In the genomic region with DNA sequence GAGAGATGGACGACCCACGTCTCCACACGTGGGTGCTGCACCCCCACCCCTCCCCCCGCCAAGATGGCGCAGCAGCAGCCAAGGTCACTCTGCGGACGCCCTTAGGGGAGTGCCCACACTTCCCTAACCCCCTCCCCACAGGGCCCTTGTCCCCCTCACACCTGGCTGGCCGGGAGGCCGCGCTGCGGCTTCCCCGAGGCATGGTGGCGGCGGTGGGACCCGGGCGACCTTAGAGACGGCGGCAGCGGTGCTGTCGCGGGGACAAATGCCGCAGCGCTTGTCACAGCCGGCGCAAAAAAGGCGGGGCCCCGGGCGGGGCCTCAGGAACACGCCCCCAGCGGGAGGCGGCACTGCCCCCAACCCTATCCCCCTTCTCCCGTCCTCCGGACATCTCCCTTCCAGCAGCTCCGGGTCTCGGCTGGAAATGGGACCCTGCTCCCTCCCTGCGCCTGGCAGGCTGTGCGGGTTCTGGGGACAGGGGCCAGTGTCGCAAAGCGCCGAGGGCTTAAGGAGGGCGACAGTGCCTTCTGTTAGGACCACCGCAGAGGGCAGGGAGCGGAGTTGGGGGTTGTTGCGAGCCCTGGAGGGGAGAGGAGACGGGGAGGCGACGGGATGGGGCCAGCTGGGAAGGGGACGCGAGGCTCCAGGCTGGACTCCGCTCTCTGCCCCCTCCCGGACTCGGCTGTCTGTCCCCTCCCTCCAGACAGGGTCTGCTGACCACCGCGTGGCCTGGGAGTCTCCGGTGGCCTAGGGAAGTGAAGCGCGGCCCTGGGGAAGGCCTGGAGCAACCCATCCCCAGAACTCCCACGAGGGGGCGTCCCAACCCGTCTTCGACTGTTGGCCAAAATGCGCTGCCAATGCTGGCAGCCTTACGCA, we compare ENCODE assay signal across 8 cellular contexts. TPM values are rescaled to one million over a fixed set of nuclear protein-coding genes. Genes with fewer than 3 reads are reported as not detected.
DNase-seq lines count a peak whose midpoint lies in the region; ATAC-seq and TF ChIP-seq lines count a peak whose summit lies in the region.

A gene (minus strand): TSS at position 300 of the 876 bp plus-strand sequence. CDS start 98 bp downstream, at position 202.

- H3K9me3 Mint-ChIP-seq in activated CD8-positive, alpha-beta T cell treated with anti-CD3 and anti-CD28 coated beads for 36 hours = no peaks in the 10 kb centered on the region
- H3K9me3 Mint-ChIP-seq in memory B cell = no peaks in the 10 kb centered on the region

- H3K4me1 Mint-ChIP-seq in activated CD8-positive, alpha-beta T cell treated with anti-CD3 and anti-CD28 coated beads for 36 hours (ENCODE audit: low read depth) = peaks cover 41% of the 10 kb centered on the region
- H3K4me1 Mint-ChIP-seq in memory B cell = peaks cover 43% of the 10 kb centered on the region

- intact Hi-C loops in activated CD8-positive, alpha-beta T cell treated with anti-CD3 and anti-CD28 coated beads for 36 hours (cut with micrococcal nuclease) = loop anchor here (5.0 kb wide), 1 partner anchor 79 kb away; no protein-coding TSS in a partner anchor

- H3K27me3 Mint-ChIP-seq in activated CD8-positive, alpha-beta T cell treated with anti-CD3 and anti-CD28 coated beads for 36 hours = no peaks in the 10 kb centered on the region
- H3K27me3 Mint-ChIP-seq in memory B cell = no peaks in the 10 kb centered on the region

- CTCF ChIA-PET in activated CD8-positive, alpha-beta T cell treated with anti-CD3 and anti-CD28 coated beads for 36 hours (lab: Charles Lee) = interaction anchor here (1.0 to 5.4 kb wide), 6 partner anchors 15 to 175 kb away, joined by 3 to 48 read pairs (median 4); a partner anchor contains a TSS

- peaks cover 16% of the 10 kb centered on the region for H3K36me3 Mint-ChIP-seq in activated CD8-positive, alpha-beta T cell treated with anti-CD3 and anti-CD28 coated beads for 36 hours (ENCODE audit: low read depth)
- no peaks in the 10 kb centered on the region for H3K36me3 Mint-ChIP-seq in memory B cell

- POLR2A ChIA-PET in activated CD8-positive, alpha-beta T cell treated with anti-CD3 and anti-CD28 coated beads for 36 hours (lab: Charles Lee) = interaction anchor here (0.5 to 2.3 kb wide), 16 partner anchors 10 to 1976 kb away, joined by 3 to 11 read pairs (median 3); a partner anchor contains a TSS

- TF ChIP-seq CTCF in activated CD8-positive, alpha-beta T cell treated with anti-CD3 and anti-CD28 coated beads for 36 hours (IDR thresholded peaks at IDR 0.05) = peak; percentile 85

- H3K27ac Mint-ChIP-seq in activated CD8-positive, alpha-beta T cell treated with anti-CD3 and anti-CD28 coated beads for 36 hours = peak within 1 kb of the TSS; percentile 81
- H3K27ac Mint-ChIP-seq in memory B cell = peak within 1 kb of the TSS; percentile 75

- H3K4me3 Mint-ChIP-seq in activated CD8-positive, alpha-beta T cell treated with anti-CD3 and anti-CD28 coated beads for 36 hours = peak within 1 kb of the TSS; percentile 81
- H3K4me3 Mint-ChIP-seq in memory B cell = peak within 1 kb of the TSS; percentile 88

- DNase-seq in GF-D8 (lab: John Stamatoyannopoulos, UW) (peak; percentile 53), NCI-H774 (lab: John Stamatoyannopoulos, UW) (peak; percentile 42), memory B cell (ENCODE audit: low spot score in 2 of 2) (peak; percentile 72 to 84)
- peak; percentile 85 for DNase-seq in activated CD8-positive, alpha-beta T cell treated with anti-CD3 and anti-CD28 coated beads for 36 hours
- peak; percentile 61 for DNase-seq in effector CD8-positive, alpha-beta T cell (lab: John Stamatoyannopoulos, UW)
- peak; percentile 56 to 76 (median 58) for DNase-seq in stimulated activated CD4-positive, alpha-beta T cell treated with anti-CD3 and anti-CD28 coated beads, TNF-alpha, amount 100 ng/mL, for 48 hours (ENCODE audit: low read depth in 3 of 3)

- ATAC-seq in HG02938 (IDR thresholded peaks at IDR 0.05; ENCODE audit: unreplicated experiment) (peak; percentile 42), memory B cell (ENCODE audit: low read depth) (peak; percentile 71), HG02571 (IDR thresholded peaks at IDR 0.05; ENCODE audit: unreplicated experiment) (no peak)
- ATAC-seq in activated CD8-positive, alpha-beta T cell treated with anti-CD3 and anti-CD28 coated beads for 36 hours = peak; percentile 66

RNA-seq across cellular contexts. Expression of the gene that starts here (rescaled TPM):
- total RNA-seq in activated CD8-positive, alpha-beta T cell treated with anti-CD3 and anti-CD28 coated beads for 36 hours = 100 to 1,000 TPM; 197 to 212 TPM
